Comparison of ENCODE assay signal across 8 cellular contexts in the genomic region with DNA sequence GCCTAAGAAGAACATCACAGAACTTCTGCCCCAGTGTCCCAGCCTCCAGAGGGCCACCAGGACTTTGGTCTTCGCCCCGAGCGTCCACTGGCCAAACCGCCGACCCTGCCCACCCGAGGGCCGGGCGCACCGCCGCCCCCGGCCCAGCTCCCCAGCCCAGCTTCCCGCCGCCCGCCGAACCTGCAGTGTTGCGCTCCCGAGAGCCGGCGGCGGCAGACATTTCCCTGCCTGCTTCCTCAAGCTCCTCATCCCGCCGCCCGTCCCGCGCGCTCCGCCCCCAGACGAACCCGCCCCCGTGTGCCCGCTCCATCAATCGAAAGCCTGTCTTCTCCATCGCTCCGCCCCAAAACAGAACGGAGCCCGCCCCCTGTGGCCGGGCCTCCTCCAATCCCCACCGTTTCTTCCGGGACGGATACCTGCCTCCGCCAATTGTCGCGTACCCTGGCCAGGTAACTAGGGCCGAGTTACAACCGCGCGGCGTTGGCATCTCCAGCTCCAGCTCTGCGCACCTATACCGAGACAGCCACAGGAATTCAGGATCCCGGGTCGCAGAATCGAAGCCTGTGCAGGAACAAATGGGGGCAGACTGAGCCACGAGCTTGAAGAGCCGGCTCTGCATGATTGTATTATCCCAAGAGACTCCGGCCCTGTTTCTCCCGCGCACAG. TPM values are rescaled to one million over a fixed set of nuclear protein-coding genes. Genes with fewer than 3 reads are reported as not detected.
DNase-seq lines count a peak whose midpoint lies in the region; ATAC-seq, FAIRE-seq and TF ChIP-seq lines count a peak whose summit lies in the region.

No MANE protein-coding gene starts in this region.

- H3K4me1 ChIP-seq in keratinocyte (ENCODE audit: control insufficient read depth, extremely low read depth, insufficient read depth, low read length): peaks cover 20% of the 10 kb centered on the region

- no peaks in the 10 kb centered on the region for H4K20me1 ChIP-seq in keratinocyte (ENCODE audit: control insufficient read depth, extremely low read depth, insufficient read depth, low read length)

- H3K9ac ChIP-seq in keratinocyte (ENCODE audit: control insufficient read depth, extremely low read depth, insufficient read depth, low read length): peak overlapping the region; percentile 83

- no peak for TF ChIP-seq CTCF in keratinocyte (optimal IDR thresholded peaks at IDR 0.05 in 1 of 3, IDR thresholded peaks at IDR 0.05 in 1 of 3, conservative IDR thresholded peaks at IDR 0.05 in 1 of 3; ENCODE audit: extremely low read depth in 1 of 3, insufficient read depth in 2 of 3, low read length in 3 of 3)

- H2AFZ ChIP-seq in keratinocyte (ENCODE audit: control insufficient read depth, low read length): peak overlapping the region; percentile 91

- TF ChIP-seq POLR2A in GM19099 (IDR thresholded peaks at IDR 0.05; ENCODE audit: extremely low read depth, insufficient read length, low read depth): peak; percentile 65

- H3K4me2 ChIP-seq in keratinocyte (ENCODE audit: control insufficient read depth, extremely low read depth, insufficient read depth, low read depth, low read length): peak overlapping the region; percentile 91

- H3K9me3 ChIP-seq in keratinocyte (ENCODE audit: control insufficient read depth, low read depth, low read length): no peaks in the 10 kb centered on the region

- dilution Hi-C loops in keratinocyte (cut with MboI; ENCODE audit: extremely low pct_ligation_motif_present, low sequenced_read_pairs): no loop called here

- ATAC-seq in HG03354 (IDR thresholded peaks at IDR 0.05; ENCODE audit: poor library complexity, severe bottlenecking, unreplicated experiment): peak; percentile 94

- peak overlapping the region; percentile 76 to 90 (median 88) for H3K4me3 ChIP-seq in keratinocyte (ENCODE audit: control insufficient read depth in 2 of 3, extremely low read depth in 1 of 3, insufficient read depth in 2 of 3, low read depth in 1 of 3, low read length in 3 of 3)

- H3K9me1 ChIP-seq in keratinocyte (ENCODE audit: control insufficient read depth, extremely low read depth, insufficient read depth, low read length): no peaks in the 10 kb centered on the region

- DNase-seq in Ammon's horn (ENCODE audit: low spot score) (peak; percentile 96), NCI-H446 (lab: John Stamatoyannopoulos, UW) (peak; percentile 98), cerebellar cortex (ENCODE audit: low spot score) (peak; percentile 99), keratinocyte (ENCODE audit: low read depth, low spot score) (peak; percentile 74)
- peak; percentile 93 for DNase-seq in activated CD4-positive, CD25-positive, alpha-beta regulatory T cell treated with anti-CD3 and anti-CD28 coated beads, Interleukin-2, amount 50 U/mL, for 16 hours (ENCODE audit: low read depth, low spot score)
- peak; percentile 93 to 97 (median 97) for DNase-seq in stimulated activated CD4-positive, alpha-beta T cell treated with anti-CD3 and anti-CD28 coated beads, Interleukin-12 subunit alpha, Interleukin-12 subunit beta, amount 100 ng/mL, for 48 hours (ENCODE audit: low read depth in 2 of 3, low spot score in 1 of 3)

- peak overlapping the region; percentile 70 for H3K27ac ChIP-seq in keratinocyte (ENCODE audit: control insufficient read depth, insufficient read depth, low read length)

- peak; percentile 36 for FAIRE-seq in keratinocyte (lab: Jason Lieb, UNC)

- H3K79me2 ChIP-seq in keratinocyte (ENCODE audit: control insufficient read depth, insufficient read depth, low read length): peaks cover 4% of the 10 kb centered on the region

- H3K27me3 ChIP-seq in keratinocyte (ENCODE audit: control insufficient read depth, extremely low read depth, insufficient read depth, low read length): no peaks in the 10 kb centered on the region

- no peaks in the 10 kb centered on the region for H3K36me3 ChIP-seq in keratinocyte (ENCODE audit: control insufficient read depth in 2 of 2, extremely low read depth in 1 of 2, insufficient read depth in 2 of 2, low read length in 2 of 2)

RNA-seq across cellular contexts. Expression of gene INPP5B, which starts 15.2 kb away (rescaled TPM):
- polyA plus RNA-seq in keratinocyte: 3.4 to 6.4 TPM (median 6.0 TPM) in 3 replicates
- polyA plus RNA-seq in keratinocyte (2011; ENCODE audit: low read depth): 3.0 TPM
- polyA plus RNA-seq in keratinocyte (2011; cell fraction: cytosol; rRNA removed): 2.3 and 3.9 TPM in 2 replicates
- polyA plus RNA-seq in keratinocyte (2011; cell fraction: nucleus; rRNA removed): 5.8 and 6.3 TPM in 2 replicates
- polyA plus RNA-seq in keratinocyte (2012; ENCODE audit: low replicate concordance): 3.0 and 4.1 TPM in 2 replicates
- 3.5 to 5.9 TPM (median 5.2 TPM) in 3 replicates for polyA minus RNA-seq in keratinocyte
- polyA minus RNA-seq in keratinocyte (2011; cell fraction: cytosol; rRNA and poly(A)+ RNA removed): 3.3 TPM
- 3.0 and 6.7 TPM in 2 replicates for polyA minus RNA-seq in keratinocyte (2011; cell fraction: nucleus; rRNA and poly(A)+ RNA removed)

RNA-seq across cellular contexts. Expression of gene SF3A3, which starts 58.2 kb away (rescaled TPM):
- polyA plus RNA-seq in keratinocyte: 26.4 to 47.0 TPM (median 44.5 TPM) in 3 replicates
- 125 TPM for polyA plus RNA-seq in keratinocyte (2011; ENCODE audit: low read depth)
- polyA plus RNA-seq in keratinocyte (2011; cell fraction: cytosol; rRNA removed): 27.8 and 45.9 TPM in 2 replicates
- 37.7 and 48.5 TPM in 2 replicates for polyA plus RNA-seq in keratinocyte (2011; cell fraction: nucleus; rRNA removed)
- 30.4 and 59.0 TPM in 2 replicates for polyA plus RNA-seq in keratinocyte (2012; ENCODE audit: low replicate concordance)
- polyA minus RNA-seq in keratinocyte: 7.8 to 38.2 TPM (median 21.6 TPM) in 3 replicates
- polyA minus RNA-seq in keratinocyte (2011; cell fraction: cytosol; rRNA and poly(A)+ RNA removed): 37.4 TPM
- 19.1 and 28.4 TPM in 2 replicates for polyA minus RNA-seq in keratinocyte (2011; cell fraction: nucleus; rRNA and poly(A)+ RNA removed)

Comparison
In these comparisons a context has a peak if more than half of its experiments do, and no peak if none do; other contexts are left out.
1. Peak in every context shown above with its lines: DNase-seq, ATAC-seq, H3K4me3 ChIP-seq and H3K27ac ChIP-seq.